9 cellular contexts compared by ENCODE assay signal in genomic region chr11:71962428-71963038, GRCh38. TPM values are rescaled to one million over a fixed set of nuclear protein-coding genes. Genes with fewer than 3 reads are reported as not detected.
DNase-seq lines count a peak whose midpoint lies in the region; ATAC-seq, FAIRE-seq and TF ChIP-seq lines count a peak whose summit lies in the region.
"Had no signal": no experiment of that assay in that cellular context is flagged by ENCODE, and none has a peak within 500 bp of the region (broad histone marks: within the 10 kb centered on the region; RNA-seq: fewer than 3 reads in every experiment).

No MANE protein-coding gene starts in this region.

- H3K4me3 Mint-ChIP-seq in activated naive CD8-positive, alpha-beta T cell treated with anti-CD3 and anti-CD28 coated beads, Interleukin-2, amount 50 U/mL, for 24 hours, result peak overlapping the region; percentile 40
- H3K4me3 Mint-ChIP-seq: nephron had no signal

- H3K36me3 Mint-ChIP-seq in activated naive CD8-positive, alpha-beta T cell treated with anti-CD3 and anti-CD28 coated beads, Interleukin-2, amount 50 U/mL, for 24 hours (ENCODE audit: low read depth), result peaks cover 40% of the 10 kb centered on the region

- H3K27ac Mint-ChIP-seq in activated naive CD8-positive, alpha-beta T cell treated with anti-CD3 and anti-CD28 coated beads, Interleukin-2, amount 50 U/mL, for 24 hours, result peak overlapping the region; percentile 85

- no peak for TF ChIP-seq CTCF in D721Med (IDR thresholded peaks at IDR 0.05; ENCODE audit: insufficient read depth, missing control alignments)

- no peak for DNase-seq in activated naive CD8-positive, alpha-beta T cell treated with anti-CD3 and anti-CD28 coated beads, Interleukin-2, amount 50 U/mL, for 24 hours
- DNase-seq in renal cortical epithelial cell (ENCODE audit: low read depth), result peak; percentile 98
- no peak for DNase-seq in D721Med (ENCODE audit: insufficient read length, low spot score)
- no peak for DNase-seq in NCI-H510A treated with DMSO at 0.1 percent for 48 hours (lab: John Stamatoyannopoulos, UW)

- no peak for FAIRE-seq in D721Med (lab: Jason Lieb, UNC)

- TF ChIP-seq POLR2A in GM18505 (IDR thresholded peaks at IDR 0.05; ENCODE audit: borderline replicate concordance, extremely low read depth, insufficient read depth, insufficient read length), result no peak

- no peaks in the 10 kb centered on the region for H3K27me3 Mint-ChIP-seq in activated naive CD8-positive, alpha-beta T cell treated with anti-CD3 and anti-CD28 coated beads, Interleukin-2, amount 50 U/mL, for 24 hours

- ATAC-seq in GM18873 (IDR thresholded peaks at IDR 0.05; ENCODE audit: low FRiP score, unreplicated experiment), result peak; percentile 40
- ATAC-seq in HG03175 (IDR thresholded peaks at IDR 0.05; ENCODE audit: unreplicated experiment), result peak; percentile 84
- peak; percentile 86 for ATAC-seq in activated naive CD8-positive, alpha-beta T cell treated with anti-CD3 and anti-CD28 coated beads, Interleukin-2, amount 50 U/mL, for 24 hours
- no peak for ATAC-seq in GM18505 (IDR thresholded peaks at IDR 0.05; ENCODE audit: unreplicated experiment)
- ATAC-seq in HG03025 (IDR thresholded peaks at IDR 0.05; ENCODE audit: low FRiP score, unreplicated experiment), result no peak

- H3K4me1 Mint-ChIP-seq in activated naive CD8-positive, alpha-beta T cell treated with anti-CD3 and anti-CD28 coated beads, Interleukin-2, amount 50 U/mL, for 24 hours, result peaks cover 23% of the 10 kb centered on the region
- H3K4me1 Mint-ChIP-seq: nephron had no signal

- H3K9me3 Mint-ChIP-seq in activated naive CD8-positive, alpha-beta T cell treated with anti-CD3 and anti-CD28 coated beads, Interleukin-2, amount 50 U/mL, for 24 hours, result peaks cover 4% of the 10 kb centered on the region

RNA-seq across cellular contexts. Expression of gene RNF121, which starts 33.7 kb away (rescaled TPM):
- total RNA-seq in renal cortical epithelial cell, result 44.1 and 84.4 TPM in 2 replicates

RNA-seq across cellular contexts. Expression of gene XNDC1N, which starts 34.1 kb away (rescaled TPM):
- 8.5 and 10.5 TPM in 2 replicates for total RNA-seq in renal cortical epithelial cell

RNA-seq across cellular contexts. Expression of gene IL18BP, which starts 36.2 kb away (rescaled TPM):
- 1.6 and 4.8 TPM in 2 replicates for total RNA-seq in renal cortical epithelial cell

Comparison
In these comparisons a context has a peak if more than half of its experiments do, and no peak if none do; other contexts are left out.
1. ATAC-seq: peak in GM18873 (single experiment), HG03175 (single experiment) and activated naive CD8-positive, alpha-beta T cell treated with anti-CD3 and anti-CD28 coated beads, Interleukin-2, amount 50 U/mL, for 24 hours (single experiment); none in GM18505 (single experiment) and HG03025 (single experiment).